ENCODE assay signal across 27 cellular contexts in genomic region chr13:80515296-80515695, GRCh38.
"Had no signal": no experiment of that assay in that cellular context is flagged by ENCODE, and none has a peak within 500 bp of the region (broad histone marks: within the 10 kb centered on the region; RNA-seq: fewer than 3 reads in every experiment).

No MANE protein-coding gene starts in this region.

- H3K4me3 ChIP-seq: stomach, suprapubic skin, testis, thoracic aorta, thyroid gland, tibial artery, tibial nerve, transverse colon, upper lobe of left lung, upper lobe of right lung, uterus, vagina had no signal

- H3K27me3 ChIP-seq: stomach, suprapubic skin, testis, thyroid gland, tibial artery, tibial nerve, transverse colon, upper lobe of left lung, upper lobe of right lung, uterus, vagina had no signal

- ATAC-seq: stimulated activated effector memory CD8-positive, alpha-beta T cell treated with anti-CD3 and anti-CD28 coated beads, Interleukin-12 subunit alpha, Interleukin-12 subunit beta, amount 100 ng/mL, for 72 hours; stimulated activated memory B cell treated with anti-CD40 and anti-IgM and Interleukin-4, amounts not matched to agents 10 μg/mL and 1 μg/mL and 100 μg/mL, for 72 hours; stimulated activated naive B cell treated with anti-CD40 and anti-IgM and Interleukin-4, amounts not matched to agents 10 μg/mL and 1 μg/mL and 100 μg/mL, for 72 hours; stimulated activated naive CD8-positive, alpha-beta T cell treated with anti-CD3 and anti-CD28 coated beads, Interleukin-15, amount 100 ng/mL, for 72 hours; stimulated activated naive CD8-positive, alpha-beta T cell treated with anti-CD3 and anti-CD28 coated beads, Interleukin-15, Interleukin-2, amounts not matched to agents 100 U/mL and 50 U/mL, for 24 hours; upper lobe of right lung had no signal

- H3K27ac ChIP-seq: stomach, suprapubic skin, testis, thoracic aorta, thyroid gland, tibial artery, tibial nerve, transverse colon, upper lobe of left lung, upper lobe of right lung, uterus, vagina had no signal

- H3K36me3 ChIP-seq: stomach, suprapubic skin, thoracic aorta, thyroid gland, tibial nerve, transverse colon, upper lobe of left lung, upper lobe of right lung, uterus, vagina had no signal

- DNase-seq: stimulated activated CD4-positive, alpha-beta T cell treated with anti-CD3 and anti-CD28 coated beads, Interleukin-2, amount 100 ng/mL, for 48 hours; stimulated activated CD4-positive, alpha-beta T cell treated with anti-CD3 and anti-CD28 coated beads, Interleukin-4, amount 100 ng/mL, for 1 hour; stimulated activated CD4-positive, alpha-beta T cell treated with anti-CD3 and anti-CD28 coated beads, Interleukin-4, amount 100 ng/mL, for 24 hours; stimulated activated CD4-positive, alpha-beta T cell treated with anti-CD3 and anti-CD28 coated beads, Interleukin-4, amount 100 ng/mL, for 4 hours; stimulated activated CD8-positive, alpha-beta memory T cell treated with anti-CD3 and anti-CD28 coated beads, Interleukin-4, amount 100 ng/mL, for 48 hours; stimulated activated naive B cell treated with anti-CD40 and anti-IgM and Interleukin-4, amounts not matched to agents 10 μg/mL and 1 μg/mL and 100 μg/mL, for 72 hours; stimulated activated naive CD4-positive, alpha-beta T cell; stimulated activated naive CD4-positive, alpha-beta T cell treated with Interleukin-2 at 50 U/mL for 16 hours; stimulated activated naive CD8-positive, alpha-beta T cell treated with anti-CD3 and anti-CD28 coated beads, Interleukin-15, amount 100 ng/mL, for 72 hours; stimulated activated naive CD8-positive, alpha-beta T cell treated with anti-CD3 and anti-CD28 coated beads, Interleukin-15, Interleukin-2, amounts not matched to agents 100 U/mL and 50 U/mL, for 24 hours; stomach; substantia nigra; testis; thyroid gland; tibial artery; transverse colon; trophoblast cell; upper lobe of left lung; upper lobe of right lung; uterus had no signal

- FAIRE-seq: urothelium cell line had no signal

- H3K4me1 ChIP-seq: stomach, suprapubic skin, testis, thyroid gland, tibial artery, tibial nerve, transverse colon, upper lobe of left lung, upper lobe of right lung, uterus, vagina had no signal

- H3K9me3 ChIP-seq: testis, thoracic aorta, thyroid gland, tibial artery, upper lobe of left lung, upper lobe of right lung, uterus, vagina had no signal
